ENCODE assay signal across 1 cellular context in genomic region chr6:116667620-116668019, GRCh38.
TF ChIP-seq lines count a peak whose summit lies in the region.

No MANE protein-coding gene starts in this region.

TF ChIP-seq in HepG2, 621 proteins besides CTCF, POLR2A, EP300 and RAD21:
- no peak for TF ChIP-seq MBNL3 (CRISPR knock-in tag; conservative IDR thresholded peaks at IDR 0.05)
- no peak for TF ChIP-seq IRF2 (CRISPR knock-in tag; IDR thresholded peaks at IDR 0.05)
- no peak for TF ChIP-seq NONO (IDR thresholded peaks at IDR 0.05)
- no peak for TF ChIP-seq NONO (CRISPR knock-in tag; conservative IDR thresholded peaks at IDR 0.05)
- no peak for TF ChIP-seq ZNF280B (CRISPR knock-in tag; IDR thresholded peaks at IDR 0.05; ENCODE audit: borderline replicate concordance)
- no peak for TF ChIP-seq NFKBIZ (CRISPR knock-in tag; IDR thresholded peaks at IDR 0.05)
- no peak for TF ChIP-seq ZFP36L1 (CRISPR knock-in tag; IDR thresholded peaks at IDR 0.05)
- TF ChIP-seq ZNF777 (CRISPR knock-in tag; IDR thresholded peaks at IDR 0.05), result no peak
- TF ChIP-seq ZNF564 (CRISPR knock-in tag; IDR thresholded peaks at IDR 0.05), result 0 out of 2 replicates have a peak, but pooled peaks have one; percentile 10
- TF ChIP-seq MIER2 (CRISPR knock-in tag; IDR thresholded peaks at IDR 0.05), result no peak
- 0 out of 2 replicates have a peak, but pooled peaks have one; percentile 11 for TF ChIP-seq ZNF761 (CRISPR knock-in tag; conservative IDR thresholded peaks at IDR 0.05)
- no peak for TF ChIP-seq ISL2 (CRISPR knock-in tag; IDR thresholded peaks at IDR 0.05)
- no peak for TF ChIP-seq WIZ (CRISPR knock-in tag; IDR thresholded peaks at IDR 0.05)
- no peak for TF ChIP-seq PAXIP1 (CRISPR knock-in tag; conservative IDR thresholded peaks at IDR 0.05)
- no peak for TF ChIP-seq BATF2 (CRISPR knock-in tag; IDR thresholded peaks at IDR 0.05)
- no peak for TF ChIP-seq ELF4 (CRISPR knock-in tag; IDR thresholded peaks at IDR 0.05; ENCODE audit: borderline replicate concordance)
- no peak for TF ChIP-seq CREB1 (IDR thresholded peaks at IDR 0.05)
- 0 out of 2 replicates have a peak, but pooled peaks have one; percentile 22 for TF ChIP-seq CREB1 (CRISPR knock-in tag; IDR thresholded peaks at IDR 0.05)
- TF ChIP-seq ZNF772 (CRISPR knock-in tag; IDR thresholded peaks at IDR 0.05), result no peak
- TF ChIP-seq ZBTB46 (CRISPR knock-in tag; IDR thresholded peaks at IDR 0.05; ENCODE audit: borderline replicate concordance), result no peak
- TF ChIP-seq ZFP37 (CRISPR knock-in tag; IDR thresholded peaks at IDR 0.05; ENCODE audit: borderline replicate concordance), result peak; percentile 4; the same call in 1 of the 2 replicates
- no peak for TF ChIP-seq PPARG (CRISPR knock-in tag; conservative IDR thresholded peaks at IDR 0.05)
- no peak for TF ChIP-seq DR1 (CRISPR knock-in tag; IDR thresholded peaks at IDR 0.05)
- TF ChIP-seq ZNF740 (CRISPR knock-in tag; IDR thresholded peaks at IDR 0.05), result no peak
- no peak for TF ChIP-seq LCORL (IDR thresholded peaks at IDR 0.05)
- TF ChIP-seq LCORL (CRISPR knock-in tag; IDR thresholded peaks at IDR 0.05), result no peak
- no peak for TF ChIP-seq CEBPZ (IDR thresholded peaks at IDR 0.05; ENCODE audit: low read length)
- TF ChIP-seq ZNF780A (CRISPR knock-in tag; IDR thresholded peaks at IDR 0.05), result no peak
TF ChIP-seq in HepG2: peak in this region for 4.
